ENCODE assay signal across 11 cellular contexts in genomic region chr2:68741805-68742306, GRCh38. TPM values are rescaled to one million over a fixed set of nuclear protein-coding genes. Genes with fewer than 3 reads are reported as not detected.
DNase-seq lines count a peak whose midpoint lies in the region; ATAC-seq, FAIRE-seq and TF ChIP-seq lines count a peak whose summit lies in the region.
"Had no signal": no experiment of that assay in that cellular context is flagged by ENCODE, and none has a peak within 500 bp of the region (broad histone marks: within the 10 kb centered on the region; RNA-seq: fewer than 3 reads in every experiment).

No MANE protein-coding gene starts in this region.

- intact Hi-C loops in activated CD4-positive, alpha-beta T cell treated with anti-CD3 and anti-CD28 coated beads, Interleukin-2, amount 10 ng/mL, durations not matched to agents 24 days and 14 days (cut with micrococcal nuclease), result loop anchor here (1.0 to 2.0 kb wide), 2 partner anchors 15 to 22 kb away; no protein-coding TSS in a partner anchor

- no peak for TF ChIP-seq CTCF in OCI-LY3 (IDR thresholded peaks at IDR 0.05; ENCODE audit: low read depth, low read length)
- no peak for TF ChIP-seq CTCF in bronchial epithelial cell (IDR thresholded peaks at IDR 0.05; ENCODE audit: insufficient read depth, low read length, severe bottlenecking)

- H3K36me3 ChIP-seq in OCI-LY3 (replicated peaks; ENCODE audit: low read depth, low read length), result peaks cover 60% of the 10 kb centered on the region
- H3K36me3 ChIP-seq in bronchial epithelial cell (ENCODE audit: control insufficient read depth, insufficient read depth, low read length), result no peaks in the 10 kb centered on the region
- H3K36me3 ChIP-seq: neural progenitor cell, vagina had no signal

- peaks cover 50% of the 10 kb centered on the region for H3K36me3 Mint-ChIP-seq in activated CD4-positive, alpha-beta T cell treated with anti-CD3 and anti-CD28 coated beads, Interleukin-2, amount 10 ng/mL, durations not matched to agents 24 days and 14 days (ENCODE audit: low read depth)
- peaks cover 68% of the 10 kb centered on the region for H3K36me3 Mint-ChIP-seq in stimulated activated effector memory CD8-positive, alpha-beta T cell treated with anti-CD3 and anti-CD28 coated beads, Interleukin-12 subunit alpha, Interleukin-12 subunit beta, amount 100 ng/mL, for 72 hours
- H3K36me3 Mint-ChIP-seq: neural progenitor cell had no signal

- H3K4me1 ChIP-seq in OCI-LY3 (ENCODE audit: low read length), result peaks cover 97% of the 10 kb centered on the region
- H3K4me1 ChIP-seq: neural progenitor cell had no signal

- H3K27ac Mint-ChIP-seq in activated CD4-positive, alpha-beta T cell treated with anti-CD3 and anti-CD28 coated beads, Interleukin-2, amount 10 ng/mL, durations not matched to agents 24 days and 14 days, result peak overlapping the region; percentile 82
- no peak overlapping the region for H3K27ac Mint-ChIP-seq in stimulated activated effector memory CD8-positive, alpha-beta T cell treated with anti-CD3 and anti-CD28 coated beads, Interleukin-12 subunit alpha, Interleukin-12 subunit beta, amount 100 ng/mL, for 72 hours
- H3K27ac Mint-ChIP-seq: neural progenitor cell had no signal

- peak overlapping the region; percentile 98 for H3K27ac ChIP-seq in OCI-LY3 (ENCODE audit: low read length)
- H3K27ac ChIP-seq: neural progenitor cell, vagina had no signal

- H3K9me3 Mint-ChIP-seq in activated CD4-positive, alpha-beta T cell treated with anti-CD3 and anti-CD28 coated beads, Interleukin-2, amount 10 ng/mL, durations not matched to agents 24 days and 14 days, result peaks cover 5% of the 10 kb centered on the region
- H3K9me3 Mint-ChIP-seq in stimulated activated effector memory CD8-positive, alpha-beta T cell treated with anti-CD3 and anti-CD28 coated beads, Interleukin-12 subunit alpha, Interleukin-12 subunit beta, amount 100 ng/mL, for 72 hours, result no peaks in the 10 kb centered on the region
- H3K9me3 Mint-ChIP-seq: neural progenitor cell had no signal

- peak overlapping the region; percentile 94 for H3K4me2 ChIP-seq in OCI-LY3 (ENCODE audit: low read length)
- H3K4me2 ChIP-seq: neural progenitor cell had no signal

- peaks cover 100% of the 10 kb centered on the region for H3K79me2 ChIP-seq in OCI-LY3 (ENCODE audit: low read length)

- no peaks in the 10 kb centered on the region for H3K9me3 ChIP-seq in OCI-LY3 (ENCODE audit: insufficient read depth, low read length)
- H3K9me3 ChIP-seq: vagina had no signal

- peaks cover 86% of the 10 kb centered on the region for H3K4me1 Mint-ChIP-seq in activated CD4-positive, alpha-beta T cell treated with anti-CD3 and anti-CD28 coated beads, Interleukin-2, amount 10 ng/mL, durations not matched to agents 24 days and 14 days
- peaks cover 77% of the 10 kb centered on the region for H3K4me1 Mint-ChIP-seq in stimulated activated effector memory CD8-positive, alpha-beta T cell treated with anti-CD3 and anti-CD28 coated beads, Interleukin-12 subunit alpha, Interleukin-12 subunit beta, amount 100 ng/mL, for 72 hours
- H3K4me1 Mint-ChIP-seq: neural progenitor cell had no signal

- peak; percentile 65 for ATAC-seq in stimulated activated effector memory CD8-positive, alpha-beta T cell treated with anti-CD3 and anti-CD28 coated beads, Interleukin-12 subunit alpha, Interleukin-12 subunit beta, amount 100 ng/mL, for 72 hours

- H2AFZ ChIP-seq in OCI-LY3 (ENCODE audit: low read depth, low read length), result no peak overlapping the region
- H2AFZ ChIP-seq: neural progenitor cell had no signal

- H3K27me3 ChIP-seq in OCI-LY3 (ENCODE audit: low read depth, low read length) (no peaks in the 10 kb centered on the region), bronchial epithelial cell (ENCODE audit: control insufficient read depth, insufficient read depth, low read length) (no peaks in the 10 kb centered on the region)
- H3K27me3 ChIP-seq: neural progenitor cell, vagina had no signal

- FAIRE-seq in bronchial epithelial cell (lab: Jason Lieb, UNC), result no peak

- DNase-seq in activated CD4-positive, alpha-beta T cell treated with anti-CD3 and anti-CD28 coated beads, Interleukin-2, amount 10 ng/mL, durations not matched to agents 24 days and 14 days, result no peak
- DNase-seq in activated CD4-positive, alpha-beta T cell treated with anti-CD3 and anti-CD28 coated beads, Interleukin-2, amount 50 U/mL, for 4 hours, result no peak
- DNase-seq in bronchial epithelial cell (ENCODE audit: low read depth), result peak; percentile 89
- peak in 1 of 2 donors; percentile 53 for DNase-seq in stimulated activated effector memory CD8-positive, alpha-beta T cell treated with anti-CD3 and anti-CD28 coated beads, Interleukin-12 subunit alpha, Interleukin-12 subunit beta, amount 100 ng/mL, for 72 hours (ENCODE audit: low spot score in 2 of 2)
- no peak for DNase-seq in NCI-H1436 treated with DMSO at 0.1 percent for 48 hours (lab: John Stamatoyannopoulos, UW)
- DNase-seq in NCI-H2171 treated with DMSO at 0.1 percent for 48 hours (lab: John Stamatoyannopoulos, UW), result no peak
- no peak for DNase-seq in ureter (ENCODE audit: low spot score)
- DNase-seq: ACHN had no signal

- H3K27me3 Mint-ChIP-seq in activated CD4-positive, alpha-beta T cell treated with anti-CD3 and anti-CD28 coated beads, Interleukin-2, amount 10 ng/mL, durations not matched to agents 24 days and 14 days, result no peaks in the 10 kb centered on the region

- H3K4me3 ChIP-seq in OCI-LY3 (ENCODE audit: low read length) (peak overlapping the region; percentile 88), bronchial epithelial cell (ENCODE audit: low read depth, low read length) (no peak overlapping the region)
- H3K4me3 ChIP-seq: neural progenitor cell, vagina had no signal

- H4K20me1 ChIP-seq in OCI-LY3 (ENCODE audit: insufficient read depth, low read length), result peaks cover 50% of the 10 kb centered on the region

- peak overlapping the region; percentile 74 for H3K4me3 Mint-ChIP-seq in activated CD4-positive, alpha-beta T cell treated with anti-CD3 and anti-CD28 coated beads, Interleukin-2, amount 10 ng/mL, durations not matched to agents 24 days and 14 days
- H3K4me3 Mint-ChIP-seq in stimulated activated effector memory CD8-positive, alpha-beta T cell treated with anti-CD3 and anti-CD28 coated beads, Interleukin-12 subunit alpha, Interleukin-12 subunit beta, amount 100 ng/mL, for 72 hours, result no peak overlapping the region
- H3K4me3 Mint-ChIP-seq: neural progenitor cell had no signal

- peak overlapping the region; percentile 96 for H3K9ac ChIP-seq in OCI-LY3 (ENCODE audit: low read length)
- H3K9ac ChIP-seq: neural progenitor cell had no signal

RNA-seq across cellular contexts. Expression of gene ARHGAP25, which starts 7.2 kb away (rescaled TPM):
- 37.8 and 42.2 TPM in 2 replicates for total RNA-seq in activated CD4-positive, alpha-beta T cell treated with anti-CD3 and anti-CD28 coated beads, Interleukin-2, amount 10 ng/mL, durations not matched to agents 24 days and 14 days
- total RNA-seq in bronchial epithelial cell, result 0.77 and 0.79 TPM in 2 replicates
- total RNA-seq in ureter, result 14.7 TPM
